Comparison of ENCODE assay signal across 27 cellular contexts in the genomic region with DNA sequence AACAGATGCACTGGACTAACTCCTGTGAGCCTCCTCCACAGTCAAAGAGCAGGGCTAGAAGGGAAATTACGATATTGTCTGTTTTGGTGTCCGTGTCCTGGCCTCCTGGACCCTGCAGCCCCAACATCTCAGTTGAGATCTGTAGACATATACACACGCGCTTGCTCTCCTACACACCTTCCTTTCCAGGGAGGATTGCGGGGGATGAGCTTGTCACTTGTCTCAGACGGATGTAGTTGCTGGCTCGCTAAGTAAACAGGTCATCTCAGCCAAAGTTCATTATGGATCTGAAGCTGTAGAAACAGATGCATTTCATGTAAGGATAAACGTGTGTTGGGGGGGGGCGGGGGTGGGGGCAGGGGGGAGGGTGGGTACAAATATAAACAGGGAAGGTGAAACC.
"Had no signal": no experiment of that assay in that cellular context is flagged by ENCODE, and none has a peak within 500 bp of the region (broad histone marks: within the 10 kb centered on the region; RNA-seq: fewer than 3 reads in every experiment).

No MANE protein-coding gene starts in this region.

- H3K27ac ChIP-seq: foreskin keratinocyte, pancreas, right atrium auricular region, suprapubic skin had no signal

- H3K36me3 ChIP-seq: heart right ventricle, left ventricle myocardium inferior, pancreas, right atrium auricular region, spleen, suprapubic skin, tibial nerve had no signal

- H3K4me1 ChIP-seq: foreskin keratinocyte, right atrium auricular region, suprapubic skin had no signal

- H3K4me3 ChIP-seq: heart right ventricle, left ventricle myocardium inferior, lung, pancreas, right atrium auricular region, spleen, suprapubic skin, tibial nerve had no signal

- FAIRE-seq: astrocyte, islet of Langerhans, pancreas had no signal

- H3K27me3 ChIP-seq: heart right ventricle, pancreas, right atrium auricular region, suprapubic skin, tibial nerve had no signal

- H3K9me3 ChIP-seq: left ventricle myocardium inferior, pancreas, right atrium auricular region, spleen, suprapubic skin, tibial nerve had no signal

- ATAC-seq: esophagus mucosa, foreskin keratinocyte, heart right ventricle, natural killer cell, pancreas, T-helper 17 cell had no signal

- DNase-seq: activated CD4-positive, alpha-beta memory T cell treated with anti-CD3 and anti-CD28 coated beads for 36 hours; activated CD4-positive, alpha-beta T cell treated with anti-CD3 and anti-CD28 coated beads, Interleukin-2, amount 10 ng/mL, durations not matched to agents 24 days and 14 days; activated CD4-positive, CD25-positive, alpha-beta regulatory T cell treated with anti-CD3 and anti-CD28 coated beads, Interleukin-2, amount 50 U/mL, for 72 hours; activated CD8-positive, alpha-beta memory T cell treated with anti-CD3 and anti-CD28 coated beads, Interleukin-2, amount 50 U/mL, for 4 hours; activated effector memory CD4-positive, alpha-beta T cell treated with anti-CD3 and anti-CD28 coated beads, Interleukin-2, amount 50 U/mL, for 16 hours; activated naive CD4-positive, alpha-beta T cell treated with anti-CD3 and anti-CD28 coated beads, Interleukin-2, amount 50 U/mL, for 16 hours; activated T-cell treated with anti-CD3 and anti-CD28 coated beads, Interleukin-2, amount 50 U/mL, for 1 hour; amniotic stem cell; central memory CD4-positive, alpha-beta T cell; endodermal cell; foreskin keratinocyte; heart right ventricle; left ventricle myocardium inferior; mesendoderm; natural killer cell; nucleus accumbens; pancreas; spleen; stimulated activated naive CD4-positive, alpha-beta T cell; T-helper 17 cell had no signal
